In genomic region chr4:4387531-4388311, GRCh38 we compare ENCODE assay signal across 8 cellular contexts. TPM values are rescaled to one million over a fixed set of nuclear protein-coding genes. Genes with fewer than 3 reads are reported as not detected.
DNase-seq lines count a peak whose midpoint lies in the region; ATAC-seq and TF ChIP-seq lines count a peak whose summit lies in the region.

No MANE protein-coding gene starts in this region.

- peak in 1 of 2 donors; percentile 16 for ATAC-seq in activated T-cell treated with anti-CD3 and anti-CD28 coated beads, Interleukin-2, amount 50 U/mL, for 4 hours
- no peak for ATAC-seq in thoracic aorta (ENCODE audit: insufficient number of reproducible peaks, low FRiP score, low read depth)

- TF ChIP-seq CTCF in thoracic aorta (IDR thresholded peaks at IDR 0.05) (no peak), GM10266 (IDR thresholded peaks at IDR 0.05; ENCODE audit: control insufficient read depth, insufficient read depth, low read depth, missing control alignments) (no peak)

- H3K36me3 Mint-ChIP-seq in activated T-cell treated with anti-CD3 and anti-CD28 coated beads, Interleukin-2, amount 50 U/mL, for 4 hours (ENCODE audit: insufficient read depth) = no peaks in the 10 kb centered on the region
- no peaks in the 10 kb centered on the region for H3K36me3 Mint-ChIP-seq in activated naive CD8-positive, alpha-beta T cell treated with anti-CD3 and anti-CD28 coated beads for 36 hours
- peaks cover 0 to 6% (median 0%) of the 10 kb centered on the region in 3 donors for H3K36me3 Mint-ChIP-seq in immature natural killer cell

- no peak for DNase-seq in activated T-cell treated with anti-CD3 and anti-CD28 coated beads, Interleukin-2, amount 50 U/mL, for 4 hours
- no peak for DNase-seq in activated T-cell treated with anti-CD3 and anti-CD28 coated beads, Interleukin-2, amount 50 U/mL, for 1 hour
- DNase-seq in activated naive CD8-positive, alpha-beta T cell treated with anti-CD3 and anti-CD28 coated beads for 36 hours = peak; percentile 32
- DNase-seq in immature natural killer cell (peak in 1 of 3 donors; percentile 16), thoracic aorta (ENCODE audit: low spot score) (no peak), AML-193 (lab: John Stamatoyannopoulos, UW) (no peak), GM10266 (ENCODE audit: extremely low spot score) (no peak), kidney glomerular epithelial cell (lab: John Stamatoyannopoulos, UW) (no peak)

- H3K27ac ChIP-seq in thoracic aorta = no peak overlapping the region

- H3K9me3 Mint-ChIP-seq in activated T-cell treated with anti-CD3 and anti-CD28 coated beads, Interleukin-2, amount 50 U/mL, for 4 hours = no peaks in the 10 kb centered on the region
- no peaks in the 10 kb centered on the region for H3K9me3 Mint-ChIP-seq in activated naive CD8-positive, alpha-beta T cell treated with anti-CD3 and anti-CD28 coated beads for 36 hours
- H3K9me3 Mint-ChIP-seq in immature natural killer cell = no peaks in the 10 kb centered on the region

- peaks cover 6 to 24% of the 10 kb centered on the region in 2 donors for H3K4me1 ChIP-seq in thoracic aorta (ENCODE audit: control insufficient read depth in 1 of 2, low read depth in 2 of 2)

- no peaks in the 10 kb centered on the region for H3K27me3 ChIP-seq in thoracic aorta (replicated peaks; ENCODE audit: insufficient read depth)

- H3K4me3 Mint-ChIP-seq in activated T-cell treated with anti-CD3 and anti-CD28 coated beads, Interleukin-2, amount 50 U/mL, for 4 hours = peak overlapping the region; percentile 70
- peak overlapping the region; percentile 66 for H3K4me3 Mint-ChIP-seq in activated naive CD8-positive, alpha-beta T cell treated with anti-CD3 and anti-CD28 coated beads for 36 hours
- peak overlapping the region; percentile 59 to 93 (median 75) for H3K4me3 Mint-ChIP-seq in immature natural killer cell

- H3K27ac Mint-ChIP-seq in activated naive CD8-positive, alpha-beta T cell treated with anti-CD3 and anti-CD28 coated beads for 36 hours = no peak overlapping the region
- H3K27ac Mint-ChIP-seq in immature natural killer cell = peak overlapping the region in 2 of 6 donors; percentile 23 to 83

- H3K36me3 ChIP-seq in thoracic aorta = no peaks in the 10 kb centered on the region

- H3K27me3 Mint-ChIP-seq in activated T-cell treated with anti-CD3 and anti-CD28 coated beads, Interleukin-2, amount 50 U/mL, for 4 hours (ENCODE audit: low read depth) = peaks cover 26% of the 10 kb centered on the region
- peaks cover 22% of the 10 kb centered on the region for H3K27me3 Mint-ChIP-seq in activated naive CD8-positive, alpha-beta T cell treated with anti-CD3 and anti-CD28 coated beads for 36 hours
- peaks cover 7 to 14% (median 8%) of the 10 kb centered on the region in 3 donors for H3K27me3 Mint-ChIP-seq in immature natural killer cell (ENCODE audit: low read depth in 3 of 3)

- H3K4me3 ChIP-seq in thoracic aorta = peak overlapping the region; percentile 63

- H3K4me1 Mint-ChIP-seq in activated T-cell treated with anti-CD3 and anti-CD28 coated beads, Interleukin-2, amount 50 U/mL, for 4 hours (ENCODE audit: low read depth) = peaks cover 12% of the 10 kb centered on the region
- peaks cover 15% of the 10 kb centered on the region for H3K4me1 Mint-ChIP-seq in activated naive CD8-positive, alpha-beta T cell treated with anti-CD3 and anti-CD28 coated beads for 36 hours
- peaks cover 7 to 14% of the 10 kb centered on the region in 2 donors for H3K4me1 Mint-ChIP-seq in immature natural killer cell

- no peaks in the 10 kb centered on the region for H3K9me3 ChIP-seq in thoracic aorta

RNA-seq across cellular contexts. Expression of gene NSG1, which starts 0.8 kb away (rescaled TPM):
- 1 to 10 TPM; 1.2 to 3.5 (median 1.9) TPM for total RNA-seq in activated T-cell treated with anti-CD3 and anti-CD28 coated beads, Interleukin-2, amount 50 U/mL, for 4 hours
- total RNA-seq in activated naive CD8-positive, alpha-beta T cell treated with anti-CD3 and anti-CD28 coated beads for 36 hours = 1 to 10 TPM; 3.8 to 4.7 TPM
- 1 to 10 TPM; 2.5 to 7.9 (median 4.5) TPM for polyA plus RNA-seq in immature natural killer cell
- total RNA-seq in thoracic aorta = under 1 TPM; 0.27 to 0.56 TPM
